In the genomic region with DNA sequence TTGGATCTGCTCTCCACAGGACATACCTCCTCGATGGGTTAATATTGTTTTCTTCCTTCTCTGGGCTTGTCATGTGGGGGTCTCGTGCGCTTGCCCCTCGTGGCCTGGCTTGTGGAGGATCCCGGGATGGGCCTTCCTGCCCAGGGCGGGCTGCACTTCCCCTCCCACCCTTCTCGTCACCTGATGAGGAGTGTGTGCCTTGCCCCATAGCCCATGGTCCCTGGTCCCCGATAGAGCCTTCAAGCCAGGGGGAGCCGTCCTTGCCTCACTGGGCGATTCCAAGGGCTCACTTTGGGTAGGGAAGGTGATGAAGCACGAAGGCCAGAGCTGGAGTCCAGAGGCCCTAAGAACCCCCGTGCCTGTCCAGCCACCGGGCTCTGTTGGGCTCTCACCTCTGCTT, we compare ENCODE assay signal across 1 cellular context.
TF ChIP-seq lines count a peak whose summit lies in the region.

No MANE protein-coding gene starts in this region.

TF ChIP-seq in HEK293, 187 proteins besides CTCF, POLR2A, EP300 and RAD21 (continued from another document):
- TF ChIP-seq ZNF10 (tag by site-specific recombination; IDR thresholded peaks at IDR 0.05), result peak; percentile 97
- TF ChIP-seq ZNF366 (tag by site-specific recombination; conservative IDR thresholded peaks at IDR 0.05), result no peak
- no peak for TF ChIP-seq ZNF175 (tag by site-specific recombination; IDR thresholded peaks at IDR 0.05)
- TF ChIP-seq SP2 (tag by site-specific recombination; IDR thresholded peaks at IDR 0.05), result no peak
- TF ChIP-seq SALL2 (tag by site-specific recombination; IDR thresholded peaks at IDR 0.05; ENCODE audit: borderline replicate concordance), result no peak
TF ChIP-seq in HEK293: peak in this region for 2.
